ENCODE assay signal across 13 cellular contexts in the genomic region with DNA sequence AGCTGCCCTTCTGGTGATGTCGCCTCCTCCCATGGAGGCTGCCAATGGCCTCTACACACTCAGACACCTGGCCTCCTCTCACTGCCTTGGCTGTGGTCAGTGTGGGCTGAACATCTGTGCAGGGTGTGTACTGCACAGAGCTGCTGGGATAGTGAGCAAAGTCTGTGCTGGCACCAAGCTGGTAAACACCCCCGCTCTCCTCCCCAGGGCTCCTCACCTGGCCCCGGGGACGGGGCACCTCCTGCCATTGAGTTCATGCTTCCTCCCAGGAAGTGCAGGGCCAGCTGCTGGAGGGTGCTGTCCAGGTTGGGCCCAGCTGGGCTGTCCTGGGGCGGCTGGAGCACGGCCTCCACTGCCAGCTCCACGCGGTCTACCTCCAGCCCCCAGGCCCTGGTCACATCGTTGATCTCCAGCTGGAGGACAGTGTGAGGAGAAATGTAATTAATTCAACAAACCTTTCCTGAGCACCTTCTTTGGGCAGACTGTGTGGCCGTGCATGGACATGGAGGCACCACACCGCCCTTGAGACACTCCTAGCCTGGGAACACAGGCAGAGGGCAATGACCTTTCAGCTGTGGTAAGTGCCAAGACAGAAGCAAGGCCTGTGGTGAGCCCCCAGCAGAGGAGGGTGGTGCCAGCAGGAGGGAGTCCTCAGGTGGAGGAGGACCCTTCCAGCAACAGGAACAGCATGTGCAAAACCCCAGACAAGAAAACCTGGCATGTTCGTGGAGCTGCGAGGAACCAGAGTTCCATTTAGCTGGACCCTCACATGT. TPM values are rescaled to one million over a fixed set of nuclear protein-coding genes. Genes with fewer than 3 reads are reported as not detected.
A peak's percentile ranks its signal among the peaks of the same experiment; 100 is the strongest.
DNase-seq lines count a peak whose midpoint lies in the region; FAIRE-seq and TF ChIP-seq lines count a peak whose summit lies in the region.
"Had no signal": no experiment of that assay in that cellular context is flagged by ENCODE, and none has a peak within 500 bp of the region (broad histone marks: within the 10 kb centered on the region; RNA-seq: fewer than 3 reads in every experiment).

No MANE protein-coding gene starts in this region.

- WGBS in H1 (ENCODE audit: extremely low coverage in 1 of 2, insufficient coverage in 1 of 2, insufficient read length in 1 of 2, insufficient replicate concordance in 2 of 2, low coverage in 1 of 2, low lambda C conversion rate in 2 of 2, missing lambda C conversion rate in 1 of 2), 2 experiments = 90% methylated on average over 13 of the region's 13 CpGs; no CpG with 5 or more reads in 1 of the 2 experiments
- WGBS in H9 (ENCODE audit: extremely low coverage, insufficient read length, low lambda C conversion rate) = no CpG with 5 or more reads among the region's 13 CpGs

- H2BK12ac ChIP-seq in H1 (ENCODE audit: low read depth, low read length) = no peak overlapping the region
- no peak overlapping the region for H2BK12ac ChIP-seq in H9 (ENCODE audit: insufficient read length, low read depth, low read length)

- H2BK20ac ChIP-seq in H1 (ENCODE audit: low read length) (no peak overlapping the region), H9 (ENCODE audit: low read depth, low read length, poor library complexity, severe bottlenecking) (no peak overlapping the region)

- no peak overlapping the region for H4K5ac ChIP-seq in H1 (ENCODE audit: insufficient read length, low read depth, low read length)
- H4K5ac ChIP-seq in H9 (ENCODE audit: insufficient read length, low read depth, low read length) = no peak overlapping the region

- no peak overlapping the region for H2AFZ ChIP-seq in Loucy (ENCODE audit: low read length)
- H2AFZ ChIP-seq in H1 (ENCODE audit: low read length) = no peak overlapping the region
- H2AFZ ChIP-seq in parathyroid adenoma = no peak overlapping the region
- H2AFZ ChIP-seq in H9 (ENCODE audit: low read length) = no peak overlapping the region

- peak overlapping the region; percentile 82 for H3K4me2 ChIP-seq in Loucy (ENCODE audit: low read depth, low read length, poor library complexity, severe bottlenecking)
- no peak overlapping the region for H3K4me2 ChIP-seq in H1 (ENCODE audit: insufficient read depth in 1 of 2, low read depth in 2 of 2, low read length in 2 of 2)
- H3K4me2 ChIP-seq in parathyroid adenoma (ENCODE audit: low read length) = no peak overlapping the region
- no peak overlapping the region for H3K4me2 ChIP-seq in H9 (ENCODE audit: insufficient read depth, insufficient read length, low read length)

- no peaks in the 10 kb centered on the region for H3K9me3 ChIP-seq in Loucy (ENCODE audit: insufficient read depth, low read depth, low read length)
- no peaks in the 10 kb centered on the region for H3K9me3 ChIP-seq in H1 (ENCODE audit: insufficient read depth in 2 of 2, low read depth in 1 of 2, low read length in 1 of 2)
- no peaks in the 10 kb centered on the region for H3K9me3 ChIP-seq in parathyroid adenoma (ENCODE audit: control insufficient read depth, low read length)
- H3K9me3 ChIP-seq in H9 (ENCODE audit: control insufficient read depth, low read depth, low read length) = no peaks in the 10 kb centered on the region
- H3K9me3 ChIP-seq in effector memory CD4-positive, alpha-beta T cell (ENCODE audit: control insufficient read depth, low read length) = no peaks in the 10 kb centered on the region

- peaks cover 4% of the 10 kb centered on the region for H3K27me3 Mint-ChIP-seq in H9 (ENCODE audit: low read depth)

- no peak for TF ChIP-seq CTCF in Loucy (conservative IDR thresholded peaks at IDR 0.05; ENCODE audit: low read length)
- TF ChIP-seq CTCF in H1 (IDR thresholded peaks at IDR 0.05; ENCODE audit: control extremely low read depth in 1 of 3, insufficient read depth in 1 of 3, low read depth in 1 of 3, low read length in 3 of 3) = no peak
- TF ChIP-seq CTCF in parathyroid adenoma (IDR thresholded peaks at IDR 0.05) = no peak
- TF ChIP-seq CTCF in H9 (conservative IDR thresholded peaks at IDR 0.05) = no peak

- no peaks in the 10 kb centered on the region for H3K36me3 ChIP-seq in Loucy (ENCODE audit: insufficient read depth, low read length)
- H3K36me3 ChIP-seq in H1 (ENCODE audit: control insufficient read depth in 2 of 4, insufficient read depth in 4 of 4, low read length in 3 of 4) = no peaks in the 10 kb centered on the region
- no peaks in the 10 kb centered on the region for H3K36me3 ChIP-seq in parathyroid adenoma (ENCODE audit: control insufficient read depth, insufficient read depth, low read length)
- H3K36me3 ChIP-seq in effector memory CD4-positive, alpha-beta T cell (ENCODE audit: control insufficient read depth, insufficient read depth, low read length) = peaks cover 3% of the 10 kb centered on the region

- H3K79me1 ChIP-seq in H1 (ENCODE audit: low read depth, low read length) = no peaks in the 10 kb centered on the region
- H3K79me1 ChIP-seq in H9 (ENCODE audit: insufficient read depth, low read depth, low read length, poor library complexity, severe bottlenecking) = no peaks in the 10 kb centered on the region

- POLR2A ChIA-PET in H1 (lab: Charles Lee; ENCODE audit: partially characterized antibody) = no interaction called here

- peak; percentile 56 for DNase-seq in Daoy (ENCODE audit: low read depth)
- DNase-seq in H1 (ENCODE audit: low read depth in 1 of 2, low spot score in 2 of 2) = no peak
- DNase-seq in GDM1 (lab: John Stamatoyannopoulos, UW) = no peak
- DNase-seq in H9 = no peak
- no peak for DNase-seq in effector memory CD4-positive, alpha-beta T cell
- no peak for DNase-seq in NCI-H446 treated with DMSO at 0.1 percent for 48 hours (lab: John Stamatoyannopoulos, UW)
- DNase-seq: DMS53; GOT3; NCI-H2171 treated with DMSO at 0.1 percent for 48 hours; stimulated activated CD4-positive, alpha-beta T cell treated with anti-CD3 and anti-CD28 coated beads, Interleukin-4, amount 100 ng/mL, for 1 hour had no signal

- H3F3A ChIP-seq in Loucy (ENCODE audit: low read depth) = 0 out of 2 replicates have a peak, but pooled peaks cover 12% of the 10 kb centered on the region

- H3K9ac ChIP-seq in Loucy (ENCODE audit: low read depth, low read length, poor library complexity, severe bottlenecking) (peak overlapping the region; percentile 76), H1 (replicated peaks in 1 of 4; ENCODE audit: extremely low read depth in 1 of 4, low read depth in 3 of 4, low read length in 3 of 4) (no peak overlapping the region), parathyroid adenoma (no peak overlapping the region), H9 (ENCODE audit: extremely low read depth, insufficient read length, low read length) (no peak overlapping the region)

- H3K27me3 ChIP-seq in Loucy (ENCODE audit: insufficient read depth, low read length, poor library complexity, severe bottlenecking) (no peaks in the 10 kb centered on the region), H1 (replicated peaks in 1 of 4; ENCODE audit: control insufficient read depth in 3 of 4, extremely low read depth in 1 of 4, insufficient read depth in 3 of 4, low read length in 3 of 4) (peaks cover 0 to 2% (median 0%) of the 10 kb centered on the region in 4 experiments; a peak in 1 of 7 replicates), parathyroid adenoma (ENCODE audit: control insufficient read depth, insufficient read depth, low read length) (no peaks in the 10 kb centered on the region), H9 (ENCODE audit: insufficient read depth, low read length) (no peaks in the 10 kb centered on the region)
- no peaks in the 10 kb centered on the region for H3K27me3 ChIP-seq in effector memory CD4-positive, alpha-beta T cell (replicated peaks; ENCODE audit: control insufficient read depth, insufficient read depth, low read length, poor library complexity, severe bottlenecking)

- no peaks in the 10 kb centered on the region for H3K36me3 Mint-ChIP-seq in H9 (ENCODE audit: insufficient read depth in 1 of 3, low read depth in 3 of 3)

- H4K20me1 ChIP-seq in Loucy (ENCODE audit: insufficient read depth, low read length, poor library complexity, severe bottlenecking) (no peaks in the 10 kb centered on the region), H1 (replicated peaks in 1 of 2; ENCODE audit: control insufficient read depth in 1 of 2, insufficient read depth in 2 of 2, low read length in 2 of 2) (peaks cover 0 to under 1% of the 10 kb centered on the region in 2 experiments), H9 (ENCODE audit: control insufficient read depth, insufficient read depth, insufficient read length) (no peaks in the 10 kb centered on the region)

- TF ChIP-seq EP300 in H1 (IDR thresholded peaks at IDR 0.05; ENCODE audit: borderline replicate concordance in 1 of 2, low read depth in 2 of 2, low read length in 2 of 2) = no peak

- H3K4me1 ChIP-seq in Loucy (ENCODE audit: insufficient read depth, low read length, poor library complexity, severe bottlenecking) (peaks cover 69% of the 10 kb centered on the region), H1 (replicated peaks in 1 of 4; ENCODE audit: control insufficient read depth in 3 of 4, insufficient read depth in 4 of 4, low read length in 3 of 4) (no peaks in the 10 kb centered on the region; a peak in 1 of 7 replicates), parathyroid adenoma (peaks cover 20% of the 10 kb centered on the region), H9 (ENCODE audit: insufficient read depth, low read length) (no peaks in the 10 kb centered on the region)
- H3K4me1 ChIP-seq in effector memory CD4-positive, alpha-beta T cell (ENCODE audit: control insufficient read depth, insufficient read depth, low read length, poor library complexity, severe bottlenecking) = no peaks in the 10 kb centered on the region

- H3T11ph ChIP-seq in H9 (ENCODE audit: low read length) = no peak overlapping the region

- H2AK5ac ChIP-seq in H1 (ENCODE audit: low read depth, low read length) (no peak overlapping the region), H9 (ENCODE audit: insufficient read length, low read length) (no peak overlapping the region)

- H3K4me3 Mint-ChIP-seq in H9 = no peak overlapping the region

- no peak for TF ChIP-seq POLR2A in H1 (IDR thresholded peaks at IDR 0.05; ENCODE audit: control extremely low read depth in 1 of 2, low read depth in 2 of 2, low read length in 2 of 2)

- no peaks in the 10 kb centered on the region for H3K9me2 ChIP-seq in Loucy (replicated peaks; ENCODE audit: low read depth, low read length)

- H2BK120ac ChIP-seq in H1 (replicated peaks; ENCODE audit: low read depth, low read length) (no peak overlapping the region), H9 (ENCODE audit: low read depth, low read length, poor library complexity, severe bottlenecking) (no peak overlapping the region)

- H3K27ac Mint-ChIP-seq in H9 = no peak overlapping the region

- H3K18ac ChIP-seq in H1 (ENCODE audit: extremely low read depth, low read length) (no peak overlapping the region), H9 (ENCODE audit: insufficient read length, low read depth, low read length) (no peak overlapping the region)

- H3K23me2 ChIP-seq in H1 (ENCODE audit: low read depth, low read length) = no peaks in the 10 kb centered on the region
- H3K23me2 ChIP-seq in H9 (ENCODE audit: insufficient read length, low read depth, low read length, poor library complexity, severe bottlenecking) = no peaks in the 10 kb centered on the region

- FAIRE-seq in H1 (lab: Jason Lieb, UNC) = no peak

- peak overlapping the region; percentile 34 for H3K4me3 ChIP-seq in Loucy (ENCODE audit: low read length, poor library complexity, severe bottlenecking)
- no peak overlapping the region for H3K4me3 ChIP-seq in H1 (ENCODE audit: extremely low read depth in 1 of 4, insufficient read depth in 2 of 4, low read depth in 3 of 4, low read length in 4 of 4)
- no peak overlapping the region for H3K4me3 ChIP-seq in parathyroid adenoma (ENCODE audit: low read depth, low read length)
- no peak overlapping the region for H3K4me3 ChIP-seq in effector memory CD4-positive, alpha-beta T cell (ENCODE audit: insufficient read depth, low read depth, low read length, poor library complexity, severe bottlenecking)
- H3K4me3 ChIP-seq: coronary artery had no signal

- H3K79me2 ChIP-seq in Loucy (ENCODE audit: insufficient read depth, low read length) = no peaks in the 10 kb centered on the region
- H3K79me2 ChIP-seq in H1 (ENCODE audit: control insufficient read depth in 1 of 2, insufficient read depth in 2 of 2, low read length in 2 of 2) = no peaks in the 10 kb centered on the region
- no peaks in the 10 kb centered on the region for H3K79me2 ChIP-seq in parathyroid adenoma
- H3K79me2 ChIP-seq in H9 (ENCODE audit: insufficient read depth, low read length) = no peaks in the 10 kb centered on the region

- TF ChIP-seq RAD21 in H1 (IDR thresholded peaks at IDR 0.05 in 1 of 2, conservative IDR thresholded peaks at IDR 0.05 in 1 of 2; ENCODE audit: low read depth in 2 of 2, low read length in 2 of 2) = no peak

- H2BK15ac ChIP-seq in H1 (ENCODE audit: low read length) = no peak overlapping the region
- H2BK15ac ChIP-seq in H9 (ENCODE audit: low read depth, low read length) = no peak overlapping the region

- CTCF ChIA-PET in H1 (lab: Charles Lee; ENCODE audit: partially characterized antibody) = interaction anchor here (0.8 to 11.4 kb wide), 6 partner anchors 9 to 326 kb away, joined by 3 to 167 read pairs (median 13); partner anchors contain the start of gene PML

- H3K14ac ChIP-seq in H1 (ENCODE audit: insufficient read length) (no peak overlapping the region), H9 (ENCODE audit: insufficient read depth, low read length) (no peak overlapping the region)

- H3K9me3 Mint-ChIP-seq in H9 = no peaks in the 10 kb centered on the region

- H4K91ac ChIP-seq in H1 (replicated peaks; ENCODE audit: insufficient read length, low read length) = no peak overlapping the region
- H4K91ac ChIP-seq in H9 (ENCODE audit: insufficient read length, low read depth, low read length) = no peak overlapping the region

- H3K4ac ChIP-seq in H1 (replicated peaks; ENCODE audit: insufficient read length, low read depth, low read length) (no peak overlapping the region), H9 (ENCODE audit: low read depth, low read length) (no peak overlapping the region)

- H3K23ac ChIP-seq in H1 (ENCODE audit: insufficient read length) = no peak overlapping the region
- H3K23ac ChIP-seq in H9 (ENCODE audit: insufficient read length, low read depth, low read length) = no peak overlapping the region

- H3K4me1 Mint-ChIP-seq in H9 = peaks cover 3 to 5% of the 10 kb centered on the region in 2 experiments; a peak in 3 of 4 replicates

- H3K56ac ChIP-seq in H1 (replicated peaks; ENCODE audit: insufficient read length, low read depth, low read length) = no peak overlapping the region
- H3K56ac ChIP-seq in H9 (ENCODE audit: insufficient read length, low read depth, low read length) = no peak overlapping the region

- H4K8ac ChIP-seq in H1 (ENCODE audit: extremely low read depth, insufficient read depth, low read length) = peak overlapping the region; percentile 60; the same call in 1 of the 2 replicates
- H4K8ac ChIP-seq in H9 (replicated peaks; ENCODE audit: insufficient read length, low read depth, low read length) = no peak overlapping the region

- H3K27ac ChIP-seq in H1 (ENCODE audit: low read depth, low read length) (no peak overlapping the region), parathyroid adenoma (peak overlapping the region; percentile 5), H9 (ENCODE audit: insufficient read length, low read depth, low read length) (no peak overlapping the region)
- no peak overlapping the region for H3K27ac ChIP-seq in effector memory CD4-positive, alpha-beta T cell (ENCODE audit: insufficient read depth, low read length, poor library complexity, severe bottlenecking)

- H2BK5ac ChIP-seq in H1 (ENCODE audit: low read depth, low read length) = no peak overlapping the region
- H2BK5ac ChIP-seq in H9 (ENCODE audit: insufficient read length, low read length) = no peak overlapping the region

RNA-seq across cellular contexts. Expression of gene STOML1, which starts 6.8 kb away (rescaled TPM):
- 14.1 and 19.9 TPM in 2 replicates for total RNA-seq in Daoy (2014; rRNA removed; shearing (Covaris generic))
- total RNA-seq in H1 (2021; fragmentation: NEBNext Ultra II Directional; extraction: Animal tissue kit (Norgen Biotek cat#: 25700)) = 2.6 and 3.8 TPM in 2 replicates
- polyA plus RNA-seq in H1 (2011; rRNA removed) = 3.2 and 6.4 TPM in 2 replicates
- polyA plus RNA-seq in H1 (2011; cell fraction: cytosol; rRNA removed) = 4.6 TPM
- polyA plus RNA-seq in H1 (2011; cell fraction: nucleus; rRNA removed) = 6.9 TPM
- 2.2 to 3.0 TPM (median 2.4 TPM) in 4 replicates for polyA plus RNA-seq in H1 (2012, experiment 1 of 2)
- polyA plus RNA-seq in H1 (2012, experiment 2 of 2) = 2.8 TPM
- polyA plus RNA-seq in H1 (2013, experiment 1 of 2) = 2.8 TPM
- 2.6 TPM for polyA plus RNA-seq in H1 (2013, experiment 2 of 2)
- 2.1 and 3.2 TPM in 2 replicates for polyA minus RNA-seq in H1 (2011; rRNA and poly(A)+ RNA removed)
- polyA minus RNA-seq in H1 (2011; cell fraction: cytosol; rRNA and poly(A)+ RNA removed) = 1.7 TPM
- polyA minus RNA-seq in H1 (2011; cell fraction: nucleus; rRNA and poly(A)+ RNA removed) = 3.4 TPM
- total RNA-seq in H9 (2021) = 2.5 and 2.9 TPM in 2 replicates

RNA-seq across cellular contexts. Expression of gene PML, which starts 9.2 kb away (rescaled TPM):
- total RNA-seq in Daoy (2014; rRNA removed; shearing (Covaris generic)) = 42.0 and 46.5 TPM in 2 replicates
- 30.3 and 31.2 TPM in 2 replicates for total RNA-seq in H1 (2021; fragmentation: NEBNext Ultra II Directional; extraction: Animal tissue kit (Norgen Biotek cat#: 25700))
- polyA plus RNA-seq in H1 (2011; rRNA removed) = 14.9 and 30.4 TPM in 2 replicates
- polyA plus RNA-seq in H1 (2011; cell fraction: cytosol; rRNA removed) = 12.2 TPM
- polyA plus RNA-seq in H1 (2011; cell fraction: nucleus; rRNA removed) = 26.0 TPM
- polyA plus RNA-seq in H1 (2012, experiment 1 of 2) = 25.9 to 33.8 TPM (median 31.4 TPM) in 4 replicates
- polyA plus RNA-seq in H1 (2012, experiment 2 of 2) = 33.5 TPM
- 25.2 TPM for polyA plus RNA-seq in H1 (2013, experiment 1 of 2)
- polyA plus RNA-seq in H1 (2013, experiment 2 of 2) = 25.0 TPM
- 12.2 and 13.9 TPM in 2 replicates for polyA minus RNA-seq in H1 (2011; rRNA and poly(A)+ RNA removed)
- 35.0 TPM for polyA minus RNA-seq in H1 (2011; cell fraction: cytosol; rRNA and poly(A)+ RNA removed)
- polyA minus RNA-seq in H1 (2011; cell fraction: nucleus; rRNA and poly(A)+ RNA removed) = 20.9 TPM
- 23.6 and 24.6 TPM in 2 replicates for total RNA-seq in H9 (2021)

RNA-seq across cellular contexts. Expression of gene LOXL1, which starts 59.0 kb away (rescaled TPM):
- total RNA-seq in Daoy (2014; rRNA removed; shearing (Covaris generic)) = 125 and 161 TPM in 2 replicates
- 8.1 and 9.3 TPM in 2 replicates for total RNA-seq in H1 (2021; fragmentation: NEBNext Ultra II Directional; extraction: Animal tissue kit (Norgen Biotek cat#: 25700))
- 14.4 and 22.7 TPM in 2 replicates for polyA plus RNA-seq in H1 (2011; rRNA removed)
- 13.3 TPM for polyA plus RNA-seq in H1 (2011; cell fraction: cytosol; rRNA removed)
- polyA plus RNA-seq in H1 (2011; cell fraction: nucleus; rRNA removed) = 25.7 TPM
- polyA plus RNA-seq in H1 (2012, experiment 1 of 2) = 6.5 to 22.3 TPM (median 16.9 TPM) in 4 replicates
- polyA plus RNA-seq in H1 (2012, experiment 2 of 2) = 32.8 TPM
- 29.6 TPM for polyA plus RNA-seq in H1 (2013, experiment 1 of 2)
- polyA plus RNA-seq in H1 (2013, experiment 2 of 2) = 31.4 TPM
- 11.7 and 13.9 TPM in 2 replicates for polyA minus RNA-seq in H1 (2011; rRNA and poly(A)+ RNA removed)
- polyA minus RNA-seq in H1 (2011; cell fraction: cytosol; rRNA and poly(A)+ RNA removed) = 14.2 TPM
- polyA minus RNA-seq in H1 (2011; cell fraction: nucleus; rRNA and poly(A)+ RNA removed) = 11.9 TPM
- total RNA-seq in H9 (2021) = 6.9 and 9.1 TPM in 2 replicates

Comparison
In these comparisons a context has a peak if more than half of its experiments do, and no peak if none do; other contexts are left out.
1. RNA of gene LOXL1, which starts 59.0 kb away (total RNA-seq): 125 to 161 TPM in Daoy; 6.9 to 9.1 TPM in H9 and 8.1 to 9.3 TPM in H1; every median in the first group is over 10 times any median in the second.